1 cellular context compared by ENCODE assay signal in genomic region chr3:48918388-48919214, GRCh38.
A peak's percentile ranks its signal among the peaks of the same experiment; 100 is the strongest.
TF ChIP-seq lines count a peak whose summit lies in the region.

Gene ARIH2, plus strand, starts transcription at chr3:48918842. Its CDS starts 8,717 bp downstream, at chr3:48927559.

TF ChIP-seq in H1, 55 proteins besides CTCF, POLR2A, EP300 and RAD21:
- peak; percentile 16 for TF ChIP-seq TAF7 (optimal IDR thresholded peaks at IDR 0.05; ENCODE audit: borderline replicate concordance, low read depth, low read length)
- TF ChIP-seq SIRT6 (IDR thresholded peaks at IDR 0.05; ENCODE audit: low read length), result no peak
- no peak for TF ChIP-seq CBX5 (IDR thresholded peaks at IDR 0.05; ENCODE audit: low read depth, low read length)
- TF ChIP-seq SP4 (IDR thresholded peaks at IDR 0.05; ENCODE audit: low read length), result no peak
- TF ChIP-seq KDM5A (IDR thresholded peaks at IDR 0.05; ENCODE audit: low read length), result no peak
- no peak for TF ChIP-seq SAP30 (IDR thresholded peaks at IDR 0.05; ENCODE audit: insufficient read depth, insufficient replicate concordance, low read length)
- TF ChIP-seq HDAC2 (IDR thresholded peaks at IDR 0.05; ENCODE audit: borderline replicate concordance in 1 of 2, low read depth in 2 of 2, low read length in 2 of 2), result peak in 1 of 2 experiments; percentile 41; a peak in 1 of 4 replicates
- TF ChIP-seq EZH2 (IDR thresholded peaks at IDR 0.05; ENCODE audit: low read depth, low read length, severe bottlenecking), result no peak
- peak; percentile 87 for TF ChIP-seq PHF8 (conservative IDR thresholded peaks at IDR 0.05; ENCODE audit: low read depth, low read length)
- TF ChIP-seq ATF3 (IDR thresholded peaks at IDR 0.05; ENCODE audit: insufficient read depth, low read depth, low read length), result no peak
- TF ChIP-seq CHD1 (IDR thresholded peaks at IDR 0.05; ENCODE audit: low read depth, low read length), result no peak
- TF ChIP-seq POU5F1 (IDR thresholded peaks at IDR 0.05; ENCODE audit: low read depth, low read length), result no peak
- TF ChIP-seq RFX5 (IDR thresholded peaks at IDR 0.05; ENCODE audit: borderline replicate concordance, low read depth, low read length), result no peak
- no peak for TF ChIP-seq SP1 (IDR thresholded peaks at IDR 0.05; ENCODE audit: low read depth, low read length)
- no peak; a peak in 2 of 4 replicates for TF ChIP-seq SIN3A (conservative IDR thresholded peaks at IDR 0.05 in 1 of 2, IDR thresholded peaks at IDR 0.05 in 1 of 2; ENCODE audit: low read depth in 1 of 2, low read length in 2 of 2)
- TF ChIP-seq SRF (IDR thresholded peaks at IDR 0.05; ENCODE audit: low read depth, low read length), result 0 out of 2 replicates have a peak, but pooled peaks have one; percentile 19
- TF ChIP-seq MAX (IDR thresholded peaks at IDR 0.05), result 0 out of 2 replicates have a peak, but pooled peaks have one; percentile 23
- no peak for TF ChIP-seq RNF2 (IDR thresholded peaks at IDR 0.05; ENCODE audit: borderline replicate concordance, low read depth, low read length, missing control alignments, poor library complexity, severe bottlenecking)
- TF ChIP-seq SUZ12 (IDR thresholded peaks at IDR 0.05; ENCODE audit: low read length), result no peak
- no peak for TF ChIP-seq JUN (IDR thresholded peaks at IDR 0.05; ENCODE audit: low read depth, low read length)
- no peak for TF ChIP-seq ZNF274 (IDR thresholded peaks at IDR 0.05; ENCODE audit: borderline replicate concordance, extremely low read depth, low read length)
- TF ChIP-seq BRCA1 (IDR thresholded peaks at IDR 0.05; ENCODE audit: low read depth, low read length), result no peak
- TF ChIP-seq CHD7 (IDR thresholded peaks at IDR 0.05; ENCODE audit: insufficient replicate concordance, low read length), result no peak
- TF ChIP-seq TBP (IDR thresholded peaks at IDR 0.05; ENCODE audit: low read depth, low read length), result no peak; the same call in none of the 2 replicates
- TF ChIP-seq RBBP5 (IDR thresholded peaks at IDR 0.05; ENCODE audit: borderline replicate concordance, low read depth, low read length), result peak; percentile 91; the same call in 1 of the 2 replicates
- TF ChIP-seq E2F6 (IDR thresholded peaks at IDR 0.05), result no peak
- no peak for TF ChIP-seq USF2 (IDR thresholded peaks at IDR 0.05; ENCODE audit: low read length)
- peak; percentile 84 for TF ChIP-seq KDM4A (IDR thresholded peaks at IDR 0.05; ENCODE audit: low read depth, low read length, severe bottlenecking)
- no peak for TF ChIP-seq GTF2F1 (IDR thresholded peaks at IDR 0.05; ENCODE audit: borderline replicate concordance, low read depth, low read length)
- TF ChIP-seq BACH1 (IDR thresholded peaks at IDR 0.05; ENCODE audit: low read length), result peak; percentile 85
- TF ChIP-seq YY1 (IDR thresholded peaks at IDR 0.05; ENCODE audit: low read depth, low read length), result no peak
- no peak for TF ChIP-seq CTBP2 (IDR thresholded peaks at IDR 0.05; ENCODE audit: borderline replicate concordance, insufficient read depth, insufficient read length, low read length)
- no peak for TF ChIP-seq SP2 (IDR thresholded peaks at IDR 0.05; ENCODE audit: low read length)
- TF ChIP-seq ATF2 (IDR thresholded peaks at IDR 0.05; ENCODE audit: low read length), result no peak
- no peak for TF ChIP-seq CHD2 (IDR thresholded peaks at IDR 0.05; ENCODE audit: low read length)
- TF ChIP-seq RXRA (IDR thresholded peaks at IDR 0.05; ENCODE audit: insufficient read depth, low read depth, low read length), result no peak
- no peak for TF ChIP-seq KDM1A (IDR thresholded peaks at IDR 0.05; ENCODE audit: borderline replicate concordance, low read length)
- TF ChIP-seq NRF1 (IDR thresholded peaks at IDR 0.05; ENCODE audit: low read depth, low read length), result no peak
- no peak for TF ChIP-seq HDAC6 (IDR thresholded peaks at IDR 0.05; ENCODE audit: low read depth, low read length)
- TF ChIP-seq CBX8 (IDR thresholded peaks at IDR 0.05; ENCODE audit: borderline replicate concordance, low read depth, low read length), result no peak
- TF ChIP-seq CREB1 (IDR thresholded peaks at IDR 0.05), result peak; percentile 83
- TF ChIP-seq JUND (IDR thresholded peaks at IDR 0.05; ENCODE audit: low read length), result peak; percentile 43; the same call in 1 of the 2 replicates
- TF ChIP-seq TCF12 (IDR thresholded peaks at IDR 0.05; ENCODE audit: low read depth, low read length), result no peak
- TF ChIP-seq FOSL1 (IDR thresholded peaks at IDR 0.05; ENCODE audit: insufficient read depth, low read depth, low read length), result no peak
- TF ChIP-seq BCL11A (IDR thresholded peaks at IDR 0.05; ENCODE audit: low read depth in 2 of 2, low read length in 2 of 2), result no peak
- no peak for TF ChIP-seq NANOG (IDR thresholded peaks at IDR 0.05; ENCODE audit: insufficient read depth, low read depth, low read length, poor library complexity, severe bottlenecking)
- no peak for TF ChIP-seq SIX5 (IDR thresholded peaks at IDR 0.05; ENCODE audit: low read depth, low read length)
- TF ChIP-seq MAFK (IDR thresholded peaks at IDR 0.05; ENCODE audit: low read depth, low read length), result no peak
- peak; percentile 79 for TF ChIP-seq CEBPB (IDR thresholded peaks at IDR 0.05; ENCODE audit: low read depth, low read length)
- TF ChIP-seq GABPA (IDR thresholded peaks at IDR 0.05; ENCODE audit: borderline replicate concordance, insufficient read depth, low read length), result peak; percentile 96
- TF ChIP-seq EGR1 (IDR thresholded peaks at IDR 0.05; ENCODE audit: borderline replicate concordance, low read depth, low read length), result no peak
- peak; percentile 72; the same call in 1 of the 2 replicates for TF ChIP-seq POLR2AphosphoS5 (IDR thresholded peaks at IDR 0.05; ENCODE audit: low read depth, low read length)
- TF ChIP-seq TAF1 (IDR thresholded peaks at IDR 0.05; ENCODE audit: low read depth, low read length), result peak; percentile 59; the same call in 1 of the 2 replicates
- no peak for TF ChIP-seq TEAD4 (IDR thresholded peaks at IDR 0.05; ENCODE audit: low read depth, low read length)
- TF ChIP-seq ASH2L (IDR thresholded peaks at IDR 0.05; ENCODE audit: low read length), result peak; percentile 73
